In the genomic region with DNA sequence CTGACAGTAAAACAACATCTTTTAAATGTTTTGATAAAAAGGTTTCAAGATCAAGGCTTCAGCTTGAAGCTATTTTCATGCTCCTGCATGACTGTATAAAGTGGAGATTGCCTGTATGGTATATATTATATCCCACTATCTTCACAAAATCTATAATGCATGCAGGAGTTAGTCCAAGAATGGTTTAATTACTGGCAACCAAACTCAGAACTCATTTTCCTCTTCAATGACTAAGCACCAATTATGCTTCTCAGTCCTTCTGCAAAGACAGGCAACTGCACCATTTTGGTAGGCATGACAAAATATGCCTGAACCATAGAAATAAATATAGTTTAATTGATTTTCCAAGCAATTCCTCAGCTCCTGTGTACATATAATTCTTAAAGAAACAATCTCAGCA, we compare ENCODE assay signal across 36 cellular contexts. TPM values are rescaled to one million over a fixed set of nuclear protein-coding genes. Genes with fewer than 3 reads are reported as not detected.
"Had no signal": no experiment of that assay in that cellular context is flagged by ENCODE, and none has a peak within 500 bp of the region (broad histone marks: within the 10 kb centered on the region; RNA-seq: fewer than 3 reads in every experiment).

No MANE protein-coding gene starts in this region.

- H3K36me3 ChIP-seq: adrenal gland, ascending aorta, brain microvascular endothelial cell, breast epithelium, cardiac muscle cell, colonic mucosa had no signal

- H3K4me3 ChIP-seq: adrenal gland, ascending aorta, body of pancreas, breast epithelium, cardiac muscle cell, colonic mucosa had no signal

- H3K27ac ChIP-seq: adrenal gland, ascending aorta, body of pancreas, brain microvascular endothelial cell, breast epithelium, cardiac muscle cell, colonic mucosa had no signal

- H3K9me3 ChIP-seq: adrenal gland, ascending aorta, body of pancreas, breast epithelium, colonic mucosa had no signal

- H3K4me1 ChIP-seq: adrenal gland, ascending aorta, body of pancreas, breast epithelium, colonic mucosa had no signal

- H3K27me3 ChIP-seq: adrenal gland, ascending aorta, body of pancreas, brain microvascular endothelial cell, breast epithelium, cardiac muscle cell, colonic mucosa had no signal

- DNase-seq: activated effector memory CD4-positive, alpha-beta T cell treated with anti-CD3 and anti-CD28 coated beads, Interleukin-2, amount 50 U/mL, for 16 hours; activated effector memory CD4-positive, alpha-beta T cell treated with Interleukin-2 at 50 U/mL for 16 hours; activated gamma-delta T cell; activated gamma-delta T cell treated with Interleukin-2 at 50 U/mL for 16 hours; activated naive CD4-positive, alpha-beta T cell; activated naive CD4-positive, alpha-beta T cell treated with anti-CD3 and anti-CD28 coated beads for 36 hours; activated naive CD4-positive, alpha-beta T cell treated with anti-CD3 and anti-CD28 coated beads, Interleukin-2, amount 10 ng/mL, durations not matched to agents 7 days and 5 days; activated naive CD4-positive, alpha-beta T cell treated with anti-CD3 and anti-CD28 coated beads, Interleukin-2, amount 50 U/mL, for 16 hours; activated naive CD4-positive, alpha-beta T cell treated with Interleukin-2 at 50 U/mL for 16 hours; activated naive CD8-positive, alpha-beta T cell treated with anti-CD3 and anti-CD28 coated beads for 36 hours; activated naive CD8-positive, alpha-beta T cell treated with anti-CD3 and anti-CD28 coated beads, Interleukin-2, amount 10 ng/mL, durations not matched to agents 7 days and 5 days; activated naive CD8-positive, alpha-beta T cell treated with anti-CD3 and anti-CD28 coated beads, Interleukin-2, amount 50 U/mL, for 24 hours; activated T-cell treated with anti-CD3 and anti-CD28 coated beads, Interleukin-2, amount 50 U/mL, for 48 hours; activated T-cell treated with anti-CD3 and anti-CD28 coated beads, Interleukin-2, amount 50 U/mL, for 72 hours; adrenal gland; amniotic stem cell; amygdala; anterior cingulate cortex; aorta; body of pancreas; brain microvascular endothelial cell; caudate nucleus; central memory CD4-positive, alpha-beta T cell; cerebellar nuclear complex; colonic mucosa had no signal

- ATAC-seq: activated naive CD4-positive, alpha-beta T cell treated with anti-CD3 and anti-CD28 coated beads, Interleukin-2, amount 50 U/mL, for 72 hours; activated naive CD8-positive, alpha-beta T cell treated with anti-CD3 and anti-CD28 coated beads, Interleukin-2, amount 50 U/mL, for 24 hours; activated T-cell treated with anti-CD3 and anti-CD28 coated beads, Interleukin-2, amount 50 U/mL, for 72 hours; activated T-helper 17 cell treated with anti-CD3 and anti-CD28 coated beads, Interleukin-2, amount 50 U/mL, for 72 hours; body of pancreas had no signal

RNA-seq across cellular contexts. Expression of a gene that starts 54.5 kb away (rescaled TPM):
- total RNA-seq: activated naive CD4-positive, alpha-beta T cell treated with anti-CD3 and anti-CD28 coated beads for 36 hours; activated naive CD4-positive, alpha-beta T cell treated with anti-CD3 and anti-CD28 coated beads, Interleukin-2, amount 50 U/mL, for 72 hours; activated naive CD8-positive, alpha-beta T cell treated with anti-CD3 and anti-CD28 coated beads for 36 hours; activated naive CD8-positive, alpha-beta T cell treated with anti-CD3 and anti-CD28 coated beads, Interleukin-2, amount 10 ng/mL, durations not matched to agents 7 days and 5 days; activated T-cell treated with anti-CD3 and anti-CD28 coated beads, Interleukin-2, amount 50 U/mL, for 72 hours; activated T-helper 1 cell treated with anti-CD3 and anti-CD28 coated beads, Interleukin-12 subunit alpha, Interleukin-12 subunit beta, Interleukin-2, Interleukin-4 antibody, amounts not matched to agents 30 ng/mL and 10 ng/mL and 1 ng/mL, durations not matched to agents 14 hours and 24 hours and 36 hours; activated T-helper 17 cell treated with anti-CD3 and anti-CD28 coated beads, Interleukin-2, amount 50 U/mL, for 72 hours; activated T-helper 2 cell treated with anti-CD3 and anti-CD28 coated beads, Interferon-gamma antibody, Interleukin-2, Interleukin-4, amounts not matched to agents 10 μg/mL and 5 μg/mL and 100 μg/mL, durations not matched to agents 14 hours and 24 hours and 36 hours; astrocyte; bronchial epithelial cell; cardiac septum; chondrocyte had no signal
